In the genomic region with DNA sequence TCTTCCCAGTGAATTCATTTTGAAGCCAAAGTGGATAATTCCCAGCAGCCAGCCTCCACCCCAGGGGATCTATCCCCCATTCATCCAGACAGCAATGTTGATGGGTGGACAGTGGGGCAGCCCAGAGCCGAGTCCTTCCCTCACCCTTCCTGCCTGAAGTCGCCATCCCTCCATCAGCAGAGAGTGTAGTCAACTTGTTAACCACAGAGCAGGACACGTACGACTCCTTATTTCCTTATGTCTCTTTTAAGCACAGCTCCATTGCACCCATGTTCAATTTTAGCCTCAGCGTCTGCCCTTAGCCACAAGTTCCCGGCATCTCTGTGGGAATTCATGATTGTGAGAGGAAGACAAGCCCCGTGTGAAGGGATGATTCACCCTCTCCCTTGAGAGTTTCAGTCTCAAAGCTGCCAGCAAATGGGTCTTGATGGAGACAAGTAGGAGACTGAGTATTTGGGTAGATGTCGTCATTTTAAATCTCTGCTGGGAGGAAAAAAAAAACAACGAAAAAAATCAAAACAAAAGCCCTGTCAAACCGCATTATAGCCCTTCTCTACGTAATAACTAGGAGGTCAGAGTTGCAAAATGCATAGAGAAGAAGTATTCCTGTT, we compare ENCODE assay signal across 1 cellular context.
TF ChIP-seq lines count a peak whose summit lies in the region.

No MANE protein-coding gene starts in this region.

TF ChIP-seq in A549, 52 proteins besides CTCF, POLR2A, EP300 and RAD21 (continued from another document):
- TF ChIP-seq, protein P1, sequence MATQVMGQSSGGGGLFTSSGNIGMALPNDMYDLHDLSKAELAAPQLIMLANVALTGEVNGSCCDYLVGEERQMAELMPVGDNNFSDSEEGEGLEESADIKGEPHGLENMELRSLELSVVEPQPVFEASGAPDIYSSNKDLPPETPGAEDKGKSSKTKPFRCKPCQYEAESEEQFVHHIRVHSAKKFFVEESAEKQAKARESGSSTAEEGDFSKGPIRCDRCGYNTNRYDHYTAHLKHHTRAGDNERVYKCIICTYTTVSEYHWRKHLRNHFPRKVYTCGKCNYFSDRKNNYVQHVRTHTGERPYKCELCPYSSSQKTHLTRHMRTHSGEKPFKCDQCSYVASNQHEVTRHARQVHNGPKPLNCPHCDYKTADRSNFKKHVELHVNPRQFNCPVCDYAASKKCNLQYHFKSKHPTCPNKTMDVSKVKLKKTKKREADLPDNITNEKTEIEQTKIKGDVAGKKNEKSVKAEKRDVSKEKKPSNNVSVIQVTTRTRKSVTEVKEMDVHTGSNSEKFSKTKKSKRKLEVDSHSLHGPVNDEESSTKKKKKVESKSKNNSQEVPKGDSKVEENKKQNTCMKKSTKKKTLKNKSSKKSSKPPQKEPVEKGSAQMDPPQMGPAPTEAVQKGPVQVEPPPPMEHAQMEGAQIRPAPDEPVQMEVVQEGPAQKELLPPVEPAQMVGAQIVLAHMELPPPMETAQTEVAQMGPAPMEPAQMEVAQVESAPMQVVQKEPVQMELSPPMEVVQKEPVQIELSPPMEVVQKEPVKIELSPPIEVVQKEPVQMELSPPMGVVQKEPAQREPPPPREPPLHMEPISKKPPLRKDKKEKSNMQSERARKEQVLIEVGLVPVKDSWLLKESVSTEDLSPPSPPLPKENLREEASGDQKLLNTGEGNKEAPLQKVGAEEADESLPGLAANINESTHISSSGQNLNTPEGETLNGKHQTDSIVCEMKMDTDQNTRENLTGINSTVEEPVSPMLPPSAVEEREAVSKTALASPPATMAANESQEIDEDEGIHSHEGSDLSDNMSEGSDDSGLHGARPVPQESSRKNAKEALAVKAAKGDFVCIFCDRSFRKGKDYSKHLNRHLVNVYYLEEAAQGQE (IDR thresholded peaks at IDR 0.05) = no peak
- TF ChIP-seq EHF (CRISPR knock-in tag; IDR thresholded peaks at IDR 0.05) = no peak
